In genomic region chr1:155591770-155592169, GRCh38 we compare ENCODE assay signal across 7 cellular contexts. TPM values are rescaled to one million over a fixed set of nuclear protein-coding genes. Genes with fewer than 3 reads are reported as not detected.
DNase-seq lines count a peak whose midpoint lies in the region; ATAC-seq and TF ChIP-seq lines count a peak whose summit lies in the region.

No MANE protein-coding gene starts in this region.

- H3K9me3 ChIP-seq in DND-41 (ENCODE audit: insufficient read depth, low read length, severe bottlenecking) = no peaks in the 10 kb centered on the region
- H3K9me3 ChIP-seq in body of pancreas = no peaks in the 10 kb centered on the region
- H3K9me3 ChIP-seq in stomach = no peaks in the 10 kb centered on the region

- H3K27me3 ChIP-seq in DND-41 (ENCODE audit: insufficient read depth, low read length, poor library complexity) = no peaks in the 10 kb centered on the region
- H3K27me3 ChIP-seq in body of pancreas = no peaks in the 10 kb centered on the region
- no peaks in the 10 kb centered on the region for H3K27me3 ChIP-seq in stomach

- WGBS in body of pancreas, 2 donors = 21 to 36% methylated on average over 5 to 6 of the region's 6 CpGs
- 32 to 37% (median 36%) methylated on average over 6 of the region's 6 CpGs for WGBS in stomach, 5 donors

- H3K4me1 ChIP-seq in DND-41 (ENCODE audit: insufficient read depth, low read length) = no peaks in the 10 kb centered on the region
- H3K4me1 ChIP-seq in body of pancreas = no peaks in the 10 kb centered on the region
- H3K4me1 ChIP-seq in stomach = peaks cover 0 to 4% (median 0%) of the 10 kb centered on the region in 4 donors

- H3K27ac ChIP-seq in DND-41 (ENCODE audit: low read length) (no peak overlapping the region), body of pancreas (no peak overlapping the region), stomach (no peak overlapping the region)

- no peaks in the 10 kb centered on the region for H3K79me2 ChIP-seq in DND-41 (ENCODE audit: insufficient read depth, low read length)

- TF ChIP-seq EP300 in stomach (IDR thresholded peaks at IDR 0.05) = no peak

- no peak overlapping the region for H3K4me3 ChIP-seq in DND-41 (ENCODE audit: low read depth in 1 of 2, low read length in 2 of 2)
- H3K4me3 ChIP-seq in body of pancreas = no peak overlapping the region
- H3K4me3 ChIP-seq in stomach = no peak overlapping the region

- TF ChIP-seq POLR2A in body of pancreas (IDR thresholded peaks at IDR 0.05) (no peak), stomach (IDR thresholded peaks at IDR 0.05) (no peak)

- TF ChIP-seq CTCF in DND-41 (IDR thresholded peaks at IDR 0.05; ENCODE audit: borderline replicate concordance, extremely low read depth, low read length, poor library complexity, severe bottlenecking) = peak; percentile 67
- peak; percentile 9 to 66 (median 54) for TF ChIP-seq CTCF in body of pancreas (IDR thresholded peaks at IDR 0.05)
- peak in 5 of 7 experiments; percentile 20 to 54 (median 45) for TF ChIP-seq CTCF in stomach (IDR thresholded peaks at IDR 0.05)

- intact Hi-C loops in body of pancreas (cut with DNase I) = loop anchor here (10.0 kb wide), 1 partner anchor 337 kb away; the partner anchor contains the start of gene ENTREP3
- intact Hi-C loops in stomach (cut with DNase I; ENCODE audit: low total_unique reads) = loop anchor here (10.0 kb wide), 1 partner anchor 337 kb away; the partner anchor contains the start of gene ENTREP3

- H3K36me3 ChIP-seq in DND-41 (ENCODE audit: insufficient read depth, low read length) (no peaks in the 10 kb centered on the region), body of pancreas (replicated peaks in 1 of 2; ENCODE audit: insufficient read depth in 1 of 2, low read depth in 2 of 2) (no peaks in the 10 kb centered on the region), stomach (no peaks in the 10 kb centered on the region)

- H4K20me1 ChIP-seq in DND-41 (ENCODE audit: insufficient read depth, low read length) = no peaks in the 10 kb centered on the region

- ATAC-seq in DND-41 (ENCODE audit: insufficient read depth, low read depth) (peak; percentile 80), body of pancreas (peak; percentile 71), HG02588 (IDR thresholded peaks at IDR 0.05; ENCODE audit: unreplicated experiment) (no peak)

- no peak overlapping the region for H3K4me2 ChIP-seq in DND-41 (ENCODE audit: insufficient read depth, low read length)

- no peak overlapping the region for H3K9ac ChIP-seq in DND-41 (ENCODE audit: low read depth, low read length)

- H2AFZ ChIP-seq in DND-41 (ENCODE audit: low read depth, low read length) = no peak overlapping the region

- DNase-seq in DND-41 (peak; percentile 28), HS-27A (ENCODE audit: low read depth) (peak; percentile 8), NCI-H82 treated with DMSO at 0.1 percent for 48 hours (lab: John Stamatoyannopoulos, UW; ENCODE audit: unreplicated experiment) (peak; percentile 71), body of pancreas (peak in 3 of 4 donors; percentile 27 to 61 (median 30)), iPS-NIHi7 (ENCODE audit: extremely low spot score) (peak; percentile 35), stomach (no peak)

RNA-seq across cellular contexts. Expression of gene MSTO1, which starts 18.2 kb away (rescaled TPM):
- 10 to 100 TPM; 19.5 to 50.4 TPM for total RNA-seq in body of pancreas
- total RNA-seq in stomach = 10 to 100 TPM in 3 of 5 donors, 1 to 10 TPM in 2; 2.3 to 31.0 (median 24.9) TPM
- polyA plus RNA-seq in stomach = 10 to 100 TPM; 12.8 to 17.4 (median 14.8) TPM

RNA-seq across cellular contexts. Expression of gene ASH1L, which starts 29.2 kb away (rescaled TPM):
- total RNA-seq in body of pancreas = 10 to 100 TPM; 34.0 to 51.4 TPM
- 10 to 100 TPM; 21.1 to 69.4 (median 53.1) TPM for total RNA-seq in stomach
- 1 to 10 TPM; 3.0 to 5.4 (median 5.3) TPM for polyA plus RNA-seq in stomach
